ENCODE assay signal across 11 cellular contexts in the genomic region with DNA sequence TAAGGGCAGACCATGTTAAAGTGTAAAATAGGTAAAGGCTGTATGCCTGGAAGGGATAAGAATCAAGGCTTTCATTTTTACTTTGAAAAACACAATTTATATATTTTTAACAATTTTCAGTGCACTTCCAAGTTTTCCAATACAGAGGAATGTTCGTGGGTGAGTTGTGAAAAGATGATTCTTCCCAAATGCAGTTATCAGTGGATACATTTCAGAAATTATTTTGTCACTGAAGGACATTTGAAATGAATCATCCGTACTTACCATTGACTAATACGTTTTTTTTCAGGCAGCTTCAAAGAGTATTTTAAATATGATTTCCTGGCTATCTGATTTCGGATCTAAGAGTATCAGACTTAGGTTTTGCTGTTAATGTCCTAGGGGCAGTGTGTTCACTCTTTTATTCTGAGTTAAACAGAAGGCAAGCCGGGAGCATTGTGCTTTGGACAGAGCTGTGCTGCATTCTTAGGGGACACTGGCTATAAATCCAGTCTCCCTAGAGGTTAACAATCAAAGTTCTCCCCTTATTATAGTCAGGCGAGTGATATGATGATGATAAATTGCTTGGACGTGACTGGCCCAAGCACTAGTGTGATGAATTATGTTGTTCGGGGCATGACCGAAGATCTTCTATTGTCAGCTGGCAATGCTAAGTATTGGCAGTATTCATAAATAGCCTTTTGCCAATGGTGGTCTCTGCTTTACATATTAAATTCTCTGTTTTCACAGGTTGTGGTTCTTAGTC. TPM values are rescaled to one million over a fixed set of nuclear protein-coding genes. Genes with fewer than 3 reads are reported as not detected.
A peak's percentile ranks its signal among the peaks of the same experiment; 100 is the strongest.
DNase-seq lines count a peak whose midpoint lies in the region; ATAC-seq, FAIRE-seq and TF ChIP-seq lines count a peak whose summit lies in the region.
"Had no signal": no experiment of that assay in that cellular context is flagged by ENCODE, and none has a peak within 500 bp of the region (broad histone marks: within the 10 kb centered on the region; RNA-seq: fewer than 3 reads in every experiment).

No MANE protein-coding gene starts in this region.

- CTCF ChIA-PET in OCI-LY7 (lab: Charles Lee; ENCODE audit: unreplicated experiment), result no interaction called here

- FAIRE-seq in pancreas (lab: Jason Lieb, UNC), result no peak

- H3K4me1 ChIP-seq in OCI-LY7 (ENCODE audit: insufficient read depth, low read length, poor library complexity, severe bottlenecking) (peaks cover 37% of the 10 kb centered on the region), duodenal mucosa (ENCODE audit: control insufficient read depth in 1 of 2, insufficient read depth in 2 of 2, low read length in 2 of 2) (peaks cover 25 to 32% of the 10 kb centered on the region in 2 donors), pancreas (peaks cover 11 to 40% (median 28%) of the 10 kb centered on the region in 3 donors)

- no peak overlapping the region for H2AFZ ChIP-seq in OCI-LY7 (ENCODE audit: low read length)

- H3K36me3 ChIP-seq in OCI-LY7 (ENCODE audit: insufficient read depth, low read length), result peaks cover 53% of the 10 kb centered on the region
- peaks cover 0 to 5% of the 10 kb centered on the region in 2 donors for H3K36me3 ChIP-seq in duodenal mucosa (ENCODE audit: control insufficient read depth in 1 of 2, insufficient read depth in 2 of 2, low read length in 2 of 2)
- no peaks in the 10 kb centered on the region for H3K36me3 ChIP-seq in pancreas

- H3K9me3 ChIP-seq in OCI-LY7 (ENCODE audit: low read length) (no peaks in the 10 kb centered on the region), duodenal mucosa (ENCODE audit: control insufficient read depth in 1 of 2, low read length in 2 of 2) (no peaks in the 10 kb centered on the region), pancreas (no peaks in the 10 kb centered on the region)

- H3K4me2 ChIP-seq in OCI-LY7 (ENCODE audit: low read length), result peak overlapping the region; percentile 44

- H3K27me3 ChIP-seq in duodenal mucosa (ENCODE audit: control insufficient read depth in 1 of 2, insufficient read depth in 2 of 2, low read length in 2 of 2), result no peaks in the 10 kb centered on the region
- H3K27me3 ChIP-seq in pancreas, result no peaks in the 10 kb centered on the region

- H3K9me2 ChIP-seq in OCI-LY7 (ENCODE audit: insufficient read depth, low read length), result no peaks in the 10 kb centered on the region

- no peak overlapping the region for H3K9ac ChIP-seq in duodenal mucosa (ENCODE audit: low read depth in 1 of 2, low read length in 2 of 2)

- ATAC-seq in pancreas, result no peak
- no peak for ATAC-seq in HG03469 (IDR thresholded peaks at IDR 0.05; ENCODE audit: unreplicated experiment)
- ATAC-seq: left ventricle myocardium superior, right cardiac atrium had no signal

- H3K27ac ChIP-seq in OCI-LY7 (ENCODE audit: low read depth, low read length, poor library complexity, severe bottlenecking) (no peak overlapping the region), duodenal mucosa (ENCODE audit: low read depth, low read length) (no peak overlapping the region), pancreas (peak overlapping the region in 3 of 4 donors; percentile 81 to 88 (median 86))

- WGBS in pancreas, 2 donors, result 28 to 31% methylated on average over 9 of the region's 9 CpGs

- 0 out of 2 replicates have a peak, but pooled peaks cover 11% of the 10 kb centered on the region for H4K20me1 ChIP-seq in OCI-LY7 (ENCODE audit: insufficient read depth, low read length)

- intact Hi-C loops in OCI-LY7 (cut with micrococcal nuclease; ENCODE audit: unreplicated experiment) (no loop called here), pancreas (cut with DNase I) (loop anchor here in 1 of 3 donors (10.0 kb wide), 1 partner anchor 84 kb away; a partner anchor contains a TSS)

- no TSS peak for BruUV-seq in OCI-LY7 (replicated peaks; lab: Mats Ljungman, UMichigan)

- peaks cover 50% of the 10 kb centered on the region for H3K79me2 ChIP-seq in OCI-LY7 (ENCODE audit: insufficient read depth, low read depth, low read length)

- DNase-seq in ELR (ENCODE audit: low read depth) (peak; percentile 55), OCI-LY7 (ENCODE audit: low spot score) (no peak), pancreas (no peak), cerebellar cortex (ENCODE audit: low spot score) (no peak), SKM-1 (lab: John Stamatoyannopoulos, UW; ENCODE audit: unreplicated experiment) (no peak), dedifferentiated amniotic fluid mesenchymal stem cell (ENCODE audit: extremely low spot score) (no peak)
- DNase-seq: activated CD8-positive, alpha-beta memory T cell treated with anti-CD3 and anti-CD28 coated beads for 24 hours; left ventricle myocardium superior; right cardiac atrium had no signal

- TF ChIP-seq CTCF in OCI-LY7 (conservative IDR thresholded peaks at IDR 0.05; ENCODE audit: low read length) (no peak), pancreas (IDR thresholded peaks at IDR 0.05) (no peak)

- POLR2A ChIA-PET in OCI-LY7 (lab: Charles Lee), result no interaction called here

- H3K4me3 ChIP-seq in OCI-LY7 (ENCODE audit: low read depth, low read length, poor library complexity, severe bottlenecking) (peak overlapping the region; percentile 5), duodenal mucosa (ENCODE audit: low read depth in 1 of 2, low read length in 2 of 2) (peak overlapping the region; percentile 37 to 44), pancreas (peak overlapping the region in 2 of 4 donors; percentile 20 to 34)

RNA-seq across cellular contexts. Expression of a gene that starts 4.5 kb away (rescaled TPM):
- total RNA-seq in OCI-LY7 (2014; rRNA removed; shearing (Covaris generic)), result 17.7 and 22.8 TPM in 2 replicates
- total RNA-seq in OCI-LY7 (2022), result 27.4 and 29.7 TPM in 2 replicates
- 10 to 100 TPM in 5 of 6 donors, 1 to 10 TPM in 1; 9.3 to 13.6 (median 11.6) TPM for total RNA-seq in pancreas
- 1 to 10 TPM; 2.2 to 5.2 TPM for polyA plus RNA-seq in pancreas

Comparison
In these comparisons a context has a peak if more than half of its experiments do, and no peak if none do; other contexts are left out.
1. H3K27ac ChIP-seq: peak in pancreas (3 of 4); none in OCI-LY7 (single experiment) and duodenal mucosa (single experiment).